Comparison of ENCODE assay signal across 1 cellular context in the genomic region with DNA sequence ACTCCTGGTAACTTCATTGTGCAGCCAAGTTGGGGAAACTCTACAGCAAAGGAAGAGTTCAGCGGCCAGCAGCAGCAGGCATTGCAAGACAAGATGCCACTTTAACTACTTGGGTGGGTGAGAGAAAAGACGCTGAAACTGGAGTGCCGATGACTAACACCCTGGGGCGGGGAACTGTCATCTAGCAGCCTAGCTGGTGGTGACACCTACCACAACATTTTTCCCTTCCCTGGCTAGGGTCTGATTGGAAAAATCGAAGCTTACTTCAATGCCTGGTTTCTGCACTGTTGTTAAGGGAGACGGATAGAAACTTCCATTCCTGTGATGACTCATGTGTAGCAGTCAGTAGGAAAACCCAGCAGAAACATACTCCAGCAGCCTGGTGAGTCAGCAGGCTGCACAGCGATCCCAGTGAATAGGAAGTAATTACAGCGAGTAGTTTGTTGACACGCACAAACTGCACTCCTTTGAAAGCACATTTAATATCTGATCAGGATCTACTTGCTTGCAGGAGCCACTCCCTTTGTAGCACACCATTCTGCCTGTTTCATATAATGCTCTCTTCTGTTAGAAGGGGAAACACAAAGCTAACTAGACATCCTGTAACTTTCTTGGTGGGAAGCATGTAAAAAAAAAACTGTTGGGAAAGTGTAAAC.
TF ChIP-seq lines count a peak whose summit lies in the region.

No MANE protein-coding gene starts in this region.

TF ChIP-seq in HepG2, 621 proteins besides CTCF, POLR2A, EP300 and RAD21 (continued from another document and continues in another):
- TF ChIP-seq SMAD3 (CRISPR knock-in tag; IDR thresholded peaks at IDR 0.05) (no peak; the same call in 1 of the 2 replicates), ZNF616 (CRISPR knock-in tag; IDR thresholded peaks at IDR 0.05; ENCODE audit: low read depth) (no peak), MED13 (CRISPR knock-in tag; IDR thresholded peaks at IDR 0.05) (no peak), ZNF3 (CRISPR knock-in tag; IDR thresholded peaks at IDR 0.05) (no peak), CAMTA2 (CRISPR knock-in tag; IDR thresholded peaks at IDR 0.05; ENCODE audit: borderline replicate concordance) (no peak), ZNF101 (CRISPR knock-in tag; IDR thresholded peaks at IDR 0.05; ENCODE audit: borderline replicate concordance, low read depth) (no peak), ZC3H13 (CRISPR knock-in tag; IDR thresholded peaks at IDR 0.05) (0 out of 2 replicates have a peak, but pooled peaks have one; percentile 15), ZNF562 (CRISPR knock-in tag; IDR thresholded peaks at IDR 0.05; ENCODE audit: borderline replicate concordance) (no peak), NCOA1 (CRISPR knock-in tag; IDR thresholded peaks at IDR 0.05) (no peak), ZNF577 (CRISPR knock-in tag; IDR thresholded peaks at IDR 0.05; ENCODE audit: borderline replicate concordance, low read depth) (no peak), ZFP90 (CRISPR knock-in tag; IDR thresholded peaks at IDR 0.05; ENCODE audit: borderline replicate concordance) (peak; percentile 17; the same call in 1 of the 2 replicates), BRD4 (CRISPR knock-in tag; IDR thresholded peaks at IDR 0.05) (no peak), ZNF816 (CRISPR knock-in tag; IDR thresholded peaks at IDR 0.05; ENCODE audit: borderline replicate concordance) (no peak; the same call in 1 of the 2 replicates), SAP130 (CRISPR knock-in tag; IDR thresholded peaks at IDR 0.05; ENCODE audit: low read depth) (peak; percentile 98), ERF (CRISPR knock-in tag; IDR thresholded peaks at IDR 0.05) (peak; percentile 91; the same call in 1 of the 2 replicates), TP53 (CRISPR knock-in tag; conservative IDR thresholded peaks at IDR 0.05) (no peak), FOXO1 (CRISPR knock-in tag; IDR thresholded peaks at IDR 0.05) (peak; percentile 77), ZNF263 (CRISPR knock-in tag; IDR thresholded peaks at IDR 0.05) (no peak), ZNF83 (CRISPR knock-in tag; IDR thresholded peaks at IDR 0.05; ENCODE audit: borderline replicate concordance) (no peak), ZNF367 (CRISPR knock-in tag; IDR thresholded peaks at IDR 0.05; ENCODE audit: borderline replicate concordance) (no peak), MAFK (conservative IDR thresholded peaks at IDR 0.05 in 1 of 2, IDR thresholded peaks at IDR 0.05 in 1 of 2; ENCODE audit: low read length in 2 of 2) (peak; percentile 70 to 83), PHF21A (CRISPR knock-in tag; IDR thresholded peaks at IDR 0.05) (no peak), ZNF660 (CRISPR knock-in tag; IDR thresholded peaks at IDR 0.05; ENCODE audit: borderline replicate concordance, low read depth) (no peak), ZNF253 (CRISPR knock-in tag; IDR thresholded peaks at IDR 0.05; ENCODE audit: borderline replicate concordance) (no peak), TBX3 (IDR thresholded peaks at IDR 0.05; ENCODE audit: borderline replicate concordance) (peak; percentile 79; the same call in 1 of the 2 replicates), ZNF619 (CRISPR knock-in tag; IDR thresholded peaks at IDR 0.05) (no peak), MEF2D (CRISPR knock-in tag; IDR thresholded peaks at IDR 0.05) (no peak), POLR2AphosphoS5 (IDR thresholded peaks at IDR 0.05; ENCODE audit: low read depth, low read length) (no peak), ZNF225 (CRISPR knock-in tag; IDR thresholded peaks at IDR 0.05) (no peak), ZNF709 (CRISPR knock-in tag; IDR thresholded peaks at IDR 0.05) (no peak), GTF2F1 (IDR thresholded peaks at IDR 0.05; ENCODE audit: low read length) (no peak), SIN3A (IDR thresholded peaks at IDR 0.05; ENCODE audit: borderline replicate concordance, low read depth, low read length) (peak; percentile 94; the same call in 1 of the 2 replicates), ZNF546 (CRISPR knock-in tag; conservative IDR thresholded peaks at IDR 0.05) (no peak)
- TF ChIP-seq, protein P1, sequence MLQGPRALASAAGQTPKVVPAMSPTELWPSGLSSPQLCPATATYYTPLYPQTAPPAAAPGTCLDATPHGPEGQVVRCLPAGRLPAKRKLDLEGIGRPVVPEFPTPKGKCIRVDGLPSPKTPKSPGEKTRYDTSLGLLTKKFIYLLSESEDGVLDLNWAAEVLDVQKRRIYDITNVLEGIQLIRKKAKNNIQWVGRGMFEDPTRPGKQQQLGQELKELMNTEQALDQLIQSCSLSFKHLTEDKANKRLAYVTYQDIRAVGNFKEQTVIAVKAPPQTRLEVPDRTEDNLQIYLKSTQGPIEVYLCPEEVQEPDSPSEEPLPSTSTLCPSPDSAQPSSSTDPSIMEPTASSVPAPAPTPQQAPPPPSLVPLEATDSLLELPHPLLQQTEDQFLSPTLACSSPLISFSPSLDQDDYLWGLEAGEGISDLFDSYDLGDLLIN (CRISPR knock-in tag; IDR thresholded peaks at IDR 0.05; ENCODE audit: borderline replicate concordance), result no peak
- TF ChIP-seq, protein P2, sequence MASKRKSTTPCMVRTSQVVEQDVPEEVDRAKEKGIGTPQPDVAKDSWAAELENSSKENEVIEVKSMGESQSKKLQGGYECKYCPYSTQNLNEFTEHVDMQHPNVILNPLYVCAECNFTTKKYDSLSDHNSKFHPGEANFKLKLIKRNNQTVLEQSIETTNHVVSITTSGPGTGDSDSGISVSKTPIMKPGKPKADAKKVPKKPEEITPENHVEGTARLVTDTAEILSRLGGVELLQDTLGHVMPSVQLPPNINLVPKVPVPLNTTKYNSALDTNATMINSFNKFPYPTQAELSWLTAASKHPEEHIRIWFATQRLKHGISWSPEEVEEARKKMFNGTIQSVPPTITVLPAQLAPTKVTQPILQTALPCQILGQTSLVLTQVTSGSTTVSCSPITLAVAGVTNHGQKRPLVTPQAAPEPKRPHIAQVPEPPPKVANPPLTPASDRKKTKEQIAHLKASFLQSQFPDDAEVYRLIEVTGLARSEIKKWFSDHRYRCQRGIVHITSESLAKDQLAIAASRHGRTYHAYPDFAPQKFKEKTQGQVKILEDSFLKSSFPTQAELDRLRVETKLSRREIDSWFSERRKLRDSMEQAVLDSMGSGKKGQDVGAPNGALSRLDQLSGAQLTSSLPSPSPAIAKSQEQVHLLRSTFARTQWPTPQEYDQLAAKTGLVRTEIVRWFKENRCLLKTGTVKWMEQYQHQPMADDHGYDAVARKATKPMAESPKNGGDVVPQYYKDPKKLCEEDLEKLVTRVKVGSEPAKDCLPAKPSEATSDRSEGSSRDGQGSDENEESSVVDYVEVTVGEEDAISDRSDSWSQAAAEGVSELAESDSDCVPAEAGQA (IDR thresholded peaks at IDR 0.05; ENCODE audit: low read depth), result peak; percentile 55; the same call in 1 of the 2 replicates
- TF ChIP-seq, protein P2 (CRISPR knock-in tag; IDR thresholded peaks at IDR 0.05; ENCODE audit: borderline replicate concordance), result no peak
- TF ChIP-seq, protein P3, sequence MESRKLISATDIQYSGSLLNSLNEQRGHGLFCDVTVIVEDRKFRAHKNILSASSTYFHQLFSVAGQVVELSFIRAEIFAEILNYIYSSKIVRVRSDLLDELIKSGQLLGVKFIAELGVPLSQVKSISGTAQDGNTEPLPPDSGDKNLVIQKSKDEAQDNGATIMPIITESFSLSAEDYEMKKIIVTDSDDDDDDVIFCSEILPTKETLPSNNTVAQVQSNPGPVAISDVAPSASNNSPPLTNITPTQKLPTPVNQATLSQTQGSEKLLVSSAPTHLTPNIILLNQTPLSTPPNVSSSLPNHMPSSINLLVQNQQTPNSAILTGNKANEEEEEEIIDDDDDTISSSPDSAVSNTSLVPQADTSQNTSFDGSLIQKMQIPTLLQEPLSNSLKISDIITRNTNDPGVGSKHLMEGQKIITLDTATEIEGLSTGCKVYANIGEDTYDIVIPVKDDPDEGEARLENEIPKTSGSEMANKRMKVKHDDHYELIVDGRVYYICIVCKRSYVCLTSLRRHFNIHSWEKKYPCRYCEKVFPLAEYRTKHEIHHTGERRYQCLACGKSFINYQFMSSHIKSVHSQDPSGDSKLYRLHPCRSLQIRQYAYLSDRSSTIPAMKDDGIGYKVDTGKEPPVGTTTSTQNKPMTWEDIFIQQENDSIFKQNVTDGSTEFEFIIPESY (CRISPR knock-in tag; IDR thresholded peaks at IDR 0.05), result no peak
- TF ChIP-seq, protein P4, sequence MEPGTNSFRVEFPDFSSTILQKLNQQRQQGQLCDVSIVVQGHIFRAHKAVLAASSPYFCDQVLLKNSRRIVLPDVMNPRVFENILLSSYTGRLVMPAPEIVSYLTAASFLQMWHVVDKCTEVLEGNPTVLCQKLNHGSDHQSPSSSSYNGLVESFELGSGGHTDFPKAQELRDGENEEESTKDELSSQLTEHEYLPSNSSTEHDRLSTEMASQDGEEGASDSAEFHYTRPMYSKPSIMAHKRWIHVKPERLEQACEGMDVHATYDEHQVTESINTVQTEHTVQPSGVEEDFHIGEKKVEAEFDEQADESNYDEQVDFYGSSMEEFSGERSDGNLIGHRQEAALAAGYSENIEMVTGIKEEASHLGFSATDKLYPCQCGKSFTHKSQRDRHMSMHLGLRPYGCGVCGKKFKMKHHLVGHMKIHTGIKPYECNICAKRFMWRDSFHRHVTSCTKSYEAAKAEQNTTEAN (CRISPR knock-in tag; conservative IDR thresholded peaks at IDR 0.05), result no peak
- TF ChIP-seq, protein P5, sequence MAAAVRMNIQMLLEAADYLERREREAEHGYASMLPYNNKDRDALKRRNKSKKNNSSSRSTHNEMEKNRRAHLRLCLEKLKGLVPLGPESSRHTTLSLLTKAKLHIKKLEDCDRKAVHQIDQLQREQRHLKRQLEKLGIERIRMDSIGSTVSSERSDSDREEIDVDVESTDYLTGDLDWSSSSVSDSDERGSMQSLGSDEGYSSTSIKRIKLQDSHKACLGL (CRISPR knock-in tag; IDR thresholded peaks at IDR 0.05), result no peak
- TF ChIP-seq, protein P6, sequence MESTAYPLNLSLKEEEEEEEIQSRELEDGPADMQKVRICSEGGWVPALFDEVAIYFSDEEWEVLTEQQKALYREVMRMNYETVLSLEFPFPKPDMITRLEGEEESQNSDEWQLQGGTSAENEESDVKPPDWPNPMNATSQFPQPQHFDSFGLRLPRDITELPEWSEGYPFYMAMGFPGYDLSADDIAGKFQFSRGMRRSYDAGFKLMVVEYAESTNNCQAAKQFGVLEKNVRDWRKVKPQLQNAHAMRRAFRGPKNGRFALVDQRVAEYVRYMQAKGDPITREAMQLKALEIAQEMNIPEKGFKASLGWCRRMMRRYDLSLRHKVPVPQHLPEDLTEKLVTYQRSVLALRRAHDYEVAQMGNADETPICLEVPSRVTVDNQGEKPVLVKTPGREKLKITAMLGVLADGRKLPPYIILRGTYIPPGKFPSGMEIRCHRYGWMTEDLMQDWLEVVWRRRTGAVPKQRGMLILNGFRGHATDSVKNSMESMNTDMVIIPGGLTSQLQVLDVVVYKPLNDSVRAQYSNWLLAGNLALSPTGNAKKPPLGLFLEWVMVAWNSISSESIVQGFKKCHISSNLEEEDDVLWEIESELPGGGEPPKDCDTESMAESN (CRISPR knock-in tag; conservative IDR thresholded peaks at IDR 0.05), result no peak
- TF ChIP-seq, protein P7, sequence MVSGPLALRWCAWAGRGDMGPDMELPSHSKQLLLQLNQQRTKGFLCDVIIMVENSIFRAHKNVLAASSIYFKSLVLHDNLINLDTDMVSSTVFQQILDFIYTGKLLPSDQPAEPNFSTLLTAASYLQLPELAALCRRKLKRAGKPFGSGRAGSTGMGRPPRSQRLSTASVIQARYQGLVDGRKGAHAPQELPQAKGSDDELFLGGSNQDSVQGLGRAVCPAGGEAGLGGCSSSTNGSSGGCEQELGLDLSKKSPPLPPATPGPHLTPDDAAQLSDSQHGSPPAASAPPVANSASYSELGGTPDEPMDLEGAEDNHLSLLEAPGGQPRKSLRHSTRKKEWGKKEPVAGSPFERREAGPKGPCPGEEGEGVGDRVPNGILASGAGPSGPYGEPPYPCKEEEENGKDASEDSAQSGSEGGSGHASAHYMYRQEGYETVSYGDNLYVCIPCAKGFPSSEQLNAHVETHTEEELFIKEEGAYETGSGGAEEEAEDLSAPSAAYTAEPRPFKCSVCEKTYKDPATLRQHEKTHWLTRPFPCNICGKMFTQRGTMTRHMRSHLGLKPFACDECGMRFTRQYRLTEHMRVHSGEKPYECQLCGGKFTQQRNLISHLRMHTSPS (CRISPR knock-in tag; IDR thresholded peaks at IDR 0.05; ENCODE audit: low read depth), result 0 out of 2 replicates have a peak, but pooled peaks have one; percentile 19
- TF ChIP-seq, protein P8, sequence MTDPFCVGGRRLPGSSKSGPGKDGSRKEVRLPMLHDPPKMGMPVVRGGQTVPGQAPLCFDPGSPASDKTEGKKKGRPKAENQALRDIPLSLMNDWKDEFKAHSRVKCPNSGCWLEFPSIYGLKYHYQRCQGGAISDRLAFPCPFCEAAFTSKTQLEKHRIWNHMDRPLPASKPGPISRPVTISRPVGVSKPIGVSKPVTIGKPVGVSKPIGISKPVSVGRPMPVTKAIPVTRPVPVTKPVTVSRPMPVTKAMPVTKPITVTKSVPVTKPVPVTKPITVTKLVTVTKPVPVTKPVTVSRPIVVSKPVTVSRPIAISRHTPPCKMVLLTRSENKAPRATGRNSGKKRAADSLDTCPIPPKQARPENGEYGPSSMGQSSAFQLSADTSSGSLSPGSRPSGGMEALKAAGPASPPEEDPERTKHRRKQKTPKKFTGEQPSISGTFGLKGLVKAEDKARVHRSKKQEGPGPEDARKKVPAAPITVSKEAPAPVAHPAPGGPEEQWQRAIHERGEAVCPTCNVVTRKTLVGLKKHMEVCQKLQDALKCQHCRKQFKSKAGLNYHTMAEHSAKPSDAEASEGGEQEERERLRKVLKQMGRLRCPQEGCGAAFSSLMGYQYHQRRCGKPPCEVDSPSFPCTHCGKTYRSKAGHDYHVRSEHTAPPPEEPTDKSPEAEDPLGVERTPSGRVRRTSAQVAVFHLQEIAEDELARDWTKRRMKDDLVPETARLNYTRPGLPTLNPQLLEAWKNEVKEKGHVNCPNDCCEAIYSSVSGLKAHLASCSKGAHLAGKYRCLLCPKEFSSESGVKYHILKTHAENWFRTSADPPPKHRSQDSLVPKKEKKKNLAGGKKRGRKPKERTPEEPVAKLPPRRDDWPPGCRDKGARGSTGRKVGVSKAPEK (CRISPR knock-in tag; IDR thresholded peaks at IDR 0.05; ENCODE audit: borderline replicate concordance), result no peak
- TF ChIP-seq, protein P9, sequence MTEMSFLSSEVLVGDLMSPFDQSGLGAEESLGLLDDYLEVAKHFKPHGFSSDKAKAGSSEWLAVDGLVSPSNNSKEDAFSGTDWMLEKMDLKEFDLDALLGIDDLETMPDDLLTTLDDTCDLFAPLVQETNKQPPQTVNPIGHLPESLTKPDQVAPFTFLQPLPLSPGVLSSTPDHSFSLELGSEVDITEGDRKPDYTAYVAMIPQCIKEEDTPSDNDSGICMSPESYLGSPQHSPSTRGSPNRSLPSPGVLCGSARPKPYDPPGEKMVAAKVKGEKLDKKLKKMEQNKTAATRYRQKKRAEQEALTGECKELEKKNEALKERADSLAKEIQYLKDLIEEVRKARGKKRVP (CRISPR knock-in tag; IDR thresholded peaks at IDR 0.05), result no peak; a peak in 1 of 4 replicates
